ENCODE assay signal across 8 cellular contexts in the genomic region with DNA sequence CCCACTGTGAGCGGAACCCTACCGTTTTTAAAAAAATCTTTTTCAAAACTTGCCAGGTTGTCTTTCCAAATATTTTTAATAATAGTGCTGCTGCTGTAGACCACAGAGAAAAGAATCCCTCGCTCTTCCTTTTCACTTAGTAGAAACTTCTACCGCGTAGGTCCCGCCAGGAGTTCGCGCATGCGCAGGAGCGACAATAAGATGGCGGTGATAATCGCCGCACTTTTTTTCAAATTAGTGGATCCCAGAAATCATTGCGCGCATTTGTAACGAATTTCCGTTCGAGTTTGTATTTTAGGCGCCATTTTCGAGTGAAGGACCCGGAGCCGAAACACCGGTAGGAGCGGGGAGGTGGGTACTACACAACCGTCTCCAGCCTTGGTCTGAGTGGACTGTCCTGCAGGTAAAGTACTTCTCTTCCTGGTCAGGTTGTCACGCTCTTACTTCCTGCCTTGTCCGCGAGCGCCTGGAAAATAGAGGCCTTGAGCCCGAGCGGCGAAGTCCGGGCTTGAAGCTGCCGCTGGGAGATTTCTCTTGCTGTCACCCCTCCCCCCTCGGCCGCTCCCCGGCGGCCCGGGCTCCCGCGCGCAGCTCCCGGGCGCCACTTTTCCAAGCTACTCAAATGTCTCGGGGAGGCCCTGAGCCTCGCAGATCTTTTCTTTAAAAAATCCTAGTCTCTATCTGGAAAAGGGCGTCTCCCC. TPM values are rescaled to one million over a fixed set of nuclear protein-coding genes. Genes with fewer than 3 reads are reported as not detected.
DNase-seq lines count a peak whose midpoint lies in the region; ATAC-seq and TF ChIP-seq lines count a peak whose summit lies in the region.

A gene (plus strand): TSS at position 304 of the 701 bp plus-strand sequence. CDS start 1,177 bp downstream, outside the sequence.

- H3K9me3 Mint-ChIP-seq in activated B cell treated with CpG ODN at 0.5 μM for 24 hours: no peaks in the 10 kb centered on the region

- CTCF ChIA-PET in activated B cell treated with CpG ODN at 0.5 μM for 24 hours (lab: Charles Lee): interaction anchor here (1.2 to 2.4 kb wide), 3 partner anchors 16 to 514 kb away, joined by 3 to 6 read pairs (median 3); a partner anchor contains a TSS

- peak within 1 kb of the TSS; percentile 97 for H3K4me3 Mint-ChIP-seq in activated B cell treated with CpG ODN at 0.5 μM for 24 hours

- peak; percentile 35 for ATAC-seq in GM19025 (IDR thresholded peaks at IDR 0.05; ENCODE audit: low read depth, unreplicated experiment)
- peak; percentile 34 for ATAC-seq in HG03342 (IDR thresholded peaks at IDR 0.05; ENCODE audit: unreplicated experiment)
- peak; percentile 59 for ATAC-seq in activated B cell treated with CpG ODN at 0.5 μM for 24 hours (ENCODE audit: low read depth)

- TF ChIP-seq CTCF in AG09309 (IDR thresholded peaks at IDR 0.05; ENCODE audit: control insufficient read depth, insufficient read depth, low read depth, low read length, missing control alignments) (no peak), activated B cell treated with CpG ODN at 0.5 μM for 24 hours (IDR thresholded peaks at IDR 0.05) (no peak), cardiac fibroblast (IDR thresholded peaks at IDR 0.05; ENCODE audit: low read depth, low read length) (no peak), spleen (IDR thresholded peaks at IDR 0.05 in 8 of 11, conservative IDR thresholded peaks at IDR 0.05 in 3 of 11) (no peak)

- POLR2A ChIA-PET in activated B cell treated with CpG ODN at 0.5 μM for 24 hours (lab: Charles Lee): interaction anchor here (0.5 to 2.3 kb wide), 4 partner anchors 8 to 367 kb away, joined by 3 to 16 read pairs (median 4); a partner anchor contains a TSS

- H3K27me3 ChIP-seq in spleen (replicated peaks in 1 of 7): peaks cover 0 to 21% (median 0%) of the 10 kb centered on the region in 7 donors

- peaks cover 0 to 57% (median 43%) of the 10 kb centered on the region in 6 donors for H3K4me1 ChIP-seq in spleen

- H3K36me3 ChIP-seq in spleen: no peaks in the 10 kb centered on the region

- 1% methylated on average over 37 to 47 of the region's 47 CpGs for WGBS in spleen, 5 donors

- H3K4me3 ChIP-seq in AG09309 (ENCODE audit: control insufficient read depth, low read depth, low read length) (peak within 1 kb of the TSS; percentile 62), cardiac fibroblast (replicated peaks in 1 of 2; ENCODE audit: low read depth in 2 of 2, low read length in 2 of 2) (peak within 1 kb of the TSS; percentile 61 to 89), spleen (peak within 1 kb of the TSS; percentile 77 to 94 (median 89))

- TF ChIP-seq POLR2A in spleen (IDR thresholded peaks at IDR 0.05): peak in 1 of 3 donors; percentile 55

- peaks cover 47% of the 10 kb centered on the region for H3K4me1 Mint-ChIP-seq in activated B cell treated with CpG ODN at 0.5 μM for 24 hours

- peak; percentile 75 for DNase-seq in AG09309 (ENCODE audit: low read depth)
- DNase-seq in NCI-H345 treated with DMSO at 0.1 percent for 48 hours (lab: John Stamatoyannopoulos, UW; ENCODE audit: unreplicated experiment): peak; percentile 89
- peak; percentile 68 for DNase-seq in activated B cell treated with CpG ODN at 0.5 μM for 24 hours
- peak; percentile 94 to 96 for DNase-seq in cardiac fibroblast (ENCODE audit: low read depth in 2 of 2)
- peak; percentile 98 for DNase-seq in inferior parietal cortex (ENCODE audit: extremely low spot score)
- peak; percentile 94 for DNase-seq in spleen

- H3K27ac ChIP-seq in spleen: peak within 1 kb of the TSS; percentile 88 to 98 (median 93)

- peak within 1 kb of the TSS; percentile 99 for H3K27ac Mint-ChIP-seq in activated B cell treated with CpG ODN at 0.5 μM for 24 hours

- H3K36me3 Mint-ChIP-seq in activated B cell treated with CpG ODN at 0.5 μM for 24 hours (ENCODE audit: low read depth): peaks cover 22% of the 10 kb centered on the region

- no peaks in the 10 kb centered on the region for H3K9me3 ChIP-seq in spleen

- H3K27me3 Mint-ChIP-seq in activated B cell treated with CpG ODN at 0.5 μM for 24 hours: peaks cover 2% of the 10 kb centered on the region

- intact Hi-C loops in activated B cell treated with CpG ODN at 0.5 μM for 24 hours (cut with micrococcal nuclease) (loop anchor here (1.0 to 5.0 kb wide), 12 partner anchors 14 to 1755 kb away; a partner anchor contains a TSS), spleen (cut with DNase I; ENCODE audit: low total_unique reads) (no loop called here)

RNA-seq across cellular contexts. Expression of the gene that starts here (rescaled TPM):
- total RNA-seq in activated B cell treated with CpG ODN at 0.5 μM for 24 hours (35.2 and 40.4 TPM in 2 replicates), spleen (100 to 1,000 TPM in 1 of 7 donors, 10 to 100 TPM in 6; 48.3 to 112 (median 56.5) TPM)
- 10 to 100 TPM; 21.2 to 28.3 (median 23.5) TPM for polyA plus RNA-seq in spleen

Comparison
In these comparisons a context has a peak if more than half of its experiments do, and no peak if none do; other contexts are left out.
1. Peak in every context shown above with its lines: DNase-seq, ATAC-seq, H3K4me3 ChIP-seq and H3K27ac ChIP-seq.